Comparison of ENCODE assay signal across 1 cellular context in genomic region chr19:58572818-58573657, GRCh38.
TF ChIP-seq lines count a peak whose summit lies in the region.

Gene MZF1 (minus strand): TSS chr19:58573335. CDS start chr19:58571389, 1,946 bp downstream.

TF ChIP-seq in K562, 482 proteins besides CTCF, POLR2A, EP300 and RAD21 (continued from another document and continues in another):
- TF ChIP-seq MBD1 (CRISPR knock-in tag; IDR thresholded peaks at IDR 0.05) (no peak), TGIF2 (CRISPR knock-in tag; IDR thresholded peaks at IDR 0.05) (no peak), RFX7 (CRISPR knock-in tag; IDR thresholded peaks at IDR 0.05) (no peak), ESRRA (IDR thresholded peaks at IDR 0.05; ENCODE audit: borderline replicate concordance, low read depth) (peak; percentile 90; the same call in 1 of the 2 replicates), FIP1L1 (IDR thresholded peaks at IDR 0.05; ENCODE audit: low read depth, low read length, poor library complexity, severe bottlenecking) (peak; percentile 18), SLC30A9 (CRISPR knock-in tag; IDR thresholded peaks at IDR 0.05) (no peak), NFIC (IDR thresholded peaks at IDR 0.05) (no peak; the same call in 1 of the 2 replicates), POLR3G (IDR thresholded peaks at IDR 0.05; ENCODE audit: extremely low read depth, insufficient read length, insufficient replicate concordance) (no peak), BCL6 (CRISPR knock-in tag; IDR thresholded peaks at IDR 0.05) (no peak), GTF2E2 (tag; IDR thresholded peaks at IDR 0.05) (no peak), MTA1 (IDR thresholded peaks at IDR 0.05; ENCODE audit: borderline replicate concordance) (peak; percentile 97), CTBP1 (IDR thresholded peaks at IDR 0.05; ENCODE audit: borderline replicate concordance) (peak; percentile 46), ZNF77 (CRISPR knock-in tag; IDR thresholded peaks at IDR 0.05) (no peak), ETV1 (tag; conservative IDR thresholded peaks at IDR 0.05; ENCODE audit: low read depth) (peak; percentile 63), E2F8 (IDR thresholded peaks at IDR 0.05; ENCODE audit: low read depth, partially characterized antibody) (peak; percentile 65), POLR2AphosphoS5 (IDR thresholded peaks at IDR 0.05; ENCODE audit: control insufficient read depth, insufficient read depth, low read depth, low read length) (no peak), PHF21A (IDR thresholded peaks at IDR 0.05; ENCODE audit: borderline replicate concordance, low read depth) (no peak), SMAD2 (IDR thresholded peaks at IDR 0.05; ENCODE audit: low read depth, low read length) (no peak), RFX1 (IDR thresholded peaks at IDR 0.05) (peak; percentile 100), ZNF449 (CRISPR knock-in tag; IDR thresholded peaks at IDR 0.05) (no peak), SMC3 (conservative IDR thresholded peaks at IDR 0.05; ENCODE audit: insufficient read depth, low read depth, low read length) (0 out of 2 replicates have a peak, but pooled peaks have one; percentile 5), DMBX1 (CRISPR knock-in tag; IDR thresholded peaks at IDR 0.05; ENCODE audit: borderline replicate concordance) (peak; percentile 57; the same call in 1 of the 2 replicates), GATA2 (CRISPR knock-in tag; IDR thresholded peaks at IDR 0.05) (no peak), C11orf30 (IDR thresholded peaks at IDR 0.05; ENCODE audit: low read depth) (peak; percentile 81), ZNF224 (CRISPR knock-in tag; IDR thresholded peaks at IDR 0.05) (no peak), STAG1 (CRISPR knock-in tag; IDR thresholded peaks at IDR 0.05; ENCODE audit: borderline replicate concordance) (no peak), CBFB (CRISPR knock-in tag; IDR thresholded peaks at IDR 0.05) (peak; percentile 90; the same call in 1 of the 2 replicates), MITF (IDR thresholded peaks at IDR 0.05) (no peak), PRDM10 (IDR thresholded peaks at IDR 0.05; ENCODE audit: partially characterized antibody) (no peak), VEZF1 (CRISPR knock-in tag; IDR thresholded peaks at IDR 0.05) (peak; percentile 54), KDM5B (IDR thresholded peaks at IDR 0.05; ENCODE audit: insufficient replicate concordance, low read depth, low read length) (peak; percentile 70), SAP30 (IDR thresholded peaks at IDR 0.05; ENCODE audit: borderline replicate concordance, insufficient read depth, low read depth, low read length, poor library complexity, severe bottlenecking) (no peak), SRSF7 (optimal IDR thresholded peaks at IDR 0.05; ENCODE audit: low read depth, low read length) (no peak), CEBPZ (IDR thresholded peaks at IDR 0.05; ENCODE audit: borderline replicate concordance, low read depth, low read length) (no peak), CBFA2T2 (conservative IDR thresholded peaks at IDR 0.05) (no peak), CAMTA2 (CRISPR knock-in tag; conservative IDR thresholded peaks at IDR 0.05) (0 out of 2 replicates have a peak, but pooled peaks have one; percentile 49), NFATC3 (IDR thresholded peaks at IDR 0.05) (no peak), GMEB1 (CRISPR knock-in tag; IDR thresholded peaks at IDR 0.05) (peak; percentile 85), BRF2 (IDR thresholded peaks at IDR 0.05; ENCODE audit: borderline replicate concordance, insufficient read depth, insufficient read length) (no peak), E2F4 (CRISPR knock-in tag; IDR thresholded peaks at IDR 0.05; ENCODE audit: low read depth) (no peak), ZNF695 (CRISPR knock-in tag; IDR thresholded peaks at IDR 0.05) (no peak), TFAM (CRISPR knock-in tag; conservative IDR thresholded peaks at IDR 0.05) (no peak), GABPB2 (CRISPR knock-in tag; conservative IDR thresholded peaks at IDR 0.05) (no peak)
